Comparison of ENCODE assay signal across 35 cellular contexts in the genomic region with DNA sequence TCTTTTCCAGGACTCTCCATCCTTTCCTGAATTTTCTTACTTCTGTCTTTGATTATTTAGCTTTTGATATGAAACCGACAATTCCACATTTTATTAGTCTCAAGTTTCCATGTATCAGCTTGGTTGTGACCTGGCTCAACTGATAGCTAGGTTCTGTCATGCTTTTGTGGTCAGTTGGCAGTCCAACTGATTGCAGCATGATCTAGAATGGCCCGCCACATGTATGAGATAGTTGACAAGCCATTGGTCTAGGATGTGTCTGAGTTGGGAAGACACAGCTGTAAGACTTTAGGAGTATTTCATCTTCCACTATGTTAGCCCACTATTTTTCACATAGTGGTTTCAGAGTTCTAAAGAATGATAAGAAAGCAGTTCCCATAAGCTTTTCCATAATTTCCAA.
"Had no signal": no experiment of that assay in that cellular context is flagged by ENCODE, and none has a peak within 500 bp of the region (broad histone marks: within the 10 kb centered on the region; RNA-seq: fewer than 3 reads in every experiment).

No MANE protein-coding gene starts in this region.

- H3K36me3 ChIP-seq: MG63 had no signal

- H3K27me3 ChIP-seq: MG63 had no signal

- H3K4me3 ChIP-seq: MG63 had no signal

- DNase-seq: Karpas-422, Kasumi-1, MG63, MM.1S, MV-4-11, NCI-H1048, NCI-H1092, NCI-H1092 treated with DMSO at 0.1 percent for 48 hours, NCI-H1105, NCI-H1105 treated with DMSO at 0.1 percent for 48 hours, NCI-H1417, NCI-H1417 treated with DMSO at 0.1 percent for 48 hours, NCI-H1436, NCI-H1436 treated with DMSO at 0.1 percent for 48 hours, NCI-H146, NCI-H1694, NCI-H1694 treated with DMSO at 0.1 percent for 48 hours, NCI-H187, NCI-H187 treated with DMSO at 0.1 percent for 48 hours, NCI-H1930, NCI-H2029, NCI-H2029 treated with DMSO at 0.1 percent for 48 hours, NCI-H2081, NCI-H2081 treated with DMSO at 0.1 percent for 48 hours, NCI-H2107, NCI-H2171, NCI-H2171 treated with DMSO at 0.1 percent for 48 hours, NCI-H2227 treated with DMSO at 0.1 percent for 48 hours, NCI-H226, NCI-H345, NCI-H446, NCI-H446 treated with DMSO at 0.1 percent for 48 hours, NCI-H510A, NCI-H510A treated with DMSO at 0.1 percent for 48 hours, NCI-H524 had no signal

- H3K9me3 ChIP-seq: MG63 had no signal
